Comparison of ENCODE assay signal across 19 cellular contexts in genomic region chr16:79808731-79809130, GRCh38.
DNase-seq lines count a peak whose midpoint lies in the region; ATAC-seq, FAIRE-seq and TF ChIP-seq lines count a peak whose summit lies in the region.
"Had no signal": no experiment of that assay in that cellular context is flagged by ENCODE, and none has a peak within 500 bp of the region (broad histone marks: within the 10 kb centered on the region; RNA-seq: fewer than 3 reads in every experiment).

No MANE protein-coding gene starts in this region.

- H3K27me3 ChIP-seq in bronchial epithelial cell (ENCODE audit: control insufficient read depth, insufficient read depth, low read length): no peaks in the 10 kb centered on the region
- no peaks in the 10 kb centered on the region for H3K27me3 ChIP-seq in esophagus muscularis mucosa
- H3K27me3 ChIP-seq: BE2C had no signal

- TF ChIP-seq POLR2A in esophagus muscularis mucosa (IDR thresholded peaks at IDR 0.05; ENCODE audit: low read depth): no peak

- H3K4me1 ChIP-seq in esophagus muscularis mucosa: no peaks in the 10 kb centered on the region
- H3K4me1 ChIP-seq: BE2C, HAP-1 had no signal

- no peak for ATAC-seq in left lobe of liver
- ATAC-seq in GM21825 (IDR thresholded peaks at IDR 0.05; ENCODE audit: unreplicated experiment): no peak

- no peak for TF ChIP-seq CTCF in bronchial epithelial cell (IDR thresholded peaks at IDR 0.05; ENCODE audit: insufficient read depth, low read length, severe bottlenecking)
- TF ChIP-seq CTCF in esophagus muscularis mucosa (IDR thresholded peaks at IDR 0.05): no peak

- DNase-seq in bronchial epithelial cell (ENCODE audit: low read depth) (no peak), esophagus muscularis mucosa (ENCODE audit: extremely low spot score) (peak; percentile 86), kidney tubule cell (ENCODE audit: low spot score) (peak; percentile 92), ecto neural progenitor cell (ENCODE audit: low spot score) (no peak), left lobe of liver (ENCODE audit: low spot score) (no peak), DMS79 (lab: John Stamatoyannopoulos, UW) (no peak)
- DNase-seq: ACHN; BE2C; C1 segment of cervical spinal cord; Caco-2; CD4-positive, alpha-beta T cell; DMS153; DMS79 treated with DMSO at 0.1 percent for 48 hours; GF-D8; GM23248 had no signal

- no peak overlapping the region for H3K4me3 ChIP-seq in bronchial epithelial cell (ENCODE audit: low read depth, low read length)
- no peak overlapping the region for H3K4me3 ChIP-seq in esophagus muscularis mucosa
- H3K4me3 ChIP-seq: GM23248, HAP-1 had no signal

- H3K27ac ChIP-seq in esophagus muscularis mucosa (replicated peaks in 1 of 4): no peak overlapping the region
- H3K27ac ChIP-seq: GM23248, HL-60 had no signal

- WGBS in esophagus muscularis mucosa: 68% methylated on average over 3 of the region's 3 CpGs

- FAIRE-seq in bronchial epithelial cell (lab: Jason Lieb, UNC): peak; percentile 85
- FAIRE-seq: A204.1 had no signal

- TF ChIP-seq EP300 in esophagus muscularis mucosa (IDR thresholded peaks at IDR 0.05): no peak

- H3K36me3 ChIP-seq in bronchial epithelial cell (ENCODE audit: control insufficient read depth, insufficient read depth, low read length) (no peaks in the 10 kb centered on the region), esophagus muscularis mucosa (no peaks in the 10 kb centered on the region)
- H3K36me3 ChIP-seq: BE2C, HAP-1 had no signal

- no peaks in the 10 kb centered on the region for H3K9me3 ChIP-seq in esophagus muscularis mucosa
- H3K9me3 ChIP-seq: BE2C had no signal

- intact Hi-C loops in esophagus muscularis mucosa (cut with DNase I): no loop called here

Comparison
In these comparisons a context has a peak if more than half of its experiments do, and no peak if none do; other contexts are left out.
1. DNase-seq: peak in esophagus muscularis mucosa (single experiment) and kidney tubule cell (single experiment); none in bronchial epithelial cell (single experiment), ecto neural progenitor cell (single experiment), left lobe of liver (single experiment) and DMS79 (single experiment).